ENCODE assay signal across 19 cellular contexts in the genomic region with DNA sequence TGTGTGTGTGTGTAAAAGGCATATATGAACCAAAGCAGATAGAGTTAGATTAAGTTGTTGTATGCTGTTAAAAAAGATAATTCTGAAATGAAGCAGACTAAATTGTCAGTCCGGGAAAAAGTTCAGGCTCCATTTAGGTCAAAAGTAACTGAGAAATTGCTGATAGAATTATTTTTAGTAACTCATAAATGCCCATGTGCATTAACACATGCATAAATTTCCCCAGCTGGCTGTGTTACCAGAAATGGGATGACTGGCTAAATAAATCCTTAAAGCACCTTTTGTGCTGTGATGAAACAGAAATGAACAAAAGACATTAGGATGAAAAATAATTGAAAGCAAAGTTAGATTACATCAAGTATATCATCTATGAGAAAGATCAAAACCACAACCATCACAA.
"Had no signal": no experiment of that assay in that cellular context is flagged by ENCODE, and none has a peak within 500 bp of the region (broad histone marks: within the 10 kb centered on the region; RNA-seq: fewer than 3 reads in every experiment).

No MANE protein-coding gene starts in this region.

- H3K4me3 ChIP-seq: colonic mucosa, esophagus muscularis mucosa, gastrocnemius medialis, heart right ventricle, left lung, lower lobe of right lung had no signal

- H3K27me3 ChIP-seq: colonic mucosa, esophagus muscularis mucosa, gastrocnemius medialis, heart right ventricle, left lung had no signal

- H3K27ac ChIP-seq: colonic mucosa, esophagus muscularis mucosa, gastrocnemius medialis, heart right ventricle, left lung, lower lobe of right lung had no signal

- H3K9me3 ChIP-seq: colonic mucosa, esophagus muscularis mucosa, gastrocnemius medialis, heart right ventricle, left lung, lower lobe of right lung had no signal

- H3K36me3 ChIP-seq: colonic mucosa, esophagus muscularis mucosa, gastrocnemius medialis, heart right ventricle, left lung, lower lobe of right lung had no signal

- ATAC-seq: gastrocnemius medialis; heart right ventricle; left cardiac atrium; left lung; left ventricle myocardium superior; lower lobe of right lung; naive thymus-derived CD4-positive, alpha-beta T cell had no signal

- DNase-seq: colonic mucosa; cortex of kidney; effector CD4-positive, alpha-beta T cell; effector memory CD4-positive, alpha-beta T cell; foreskin fibroblast; foreskin melanocyte; gastrocnemius medialis; glutamatergic neuron; head of caudate nucleus; heart right ventricle; hippocampal formation; left cardiac atrium; left lung; left ventricle myocardium superior; lower lobe of right lung; mesendoderm; midbrain; naive thymus-derived CD4-positive, alpha-beta T cell had no signal

- H3K4me1 ChIP-seq: colonic mucosa, esophagus muscularis mucosa, gastrocnemius medialis, heart right ventricle, left lung, lower lobe of right lung had no signal
